8 cellular contexts compared by ENCODE assay signal in the genomic region with DNA sequence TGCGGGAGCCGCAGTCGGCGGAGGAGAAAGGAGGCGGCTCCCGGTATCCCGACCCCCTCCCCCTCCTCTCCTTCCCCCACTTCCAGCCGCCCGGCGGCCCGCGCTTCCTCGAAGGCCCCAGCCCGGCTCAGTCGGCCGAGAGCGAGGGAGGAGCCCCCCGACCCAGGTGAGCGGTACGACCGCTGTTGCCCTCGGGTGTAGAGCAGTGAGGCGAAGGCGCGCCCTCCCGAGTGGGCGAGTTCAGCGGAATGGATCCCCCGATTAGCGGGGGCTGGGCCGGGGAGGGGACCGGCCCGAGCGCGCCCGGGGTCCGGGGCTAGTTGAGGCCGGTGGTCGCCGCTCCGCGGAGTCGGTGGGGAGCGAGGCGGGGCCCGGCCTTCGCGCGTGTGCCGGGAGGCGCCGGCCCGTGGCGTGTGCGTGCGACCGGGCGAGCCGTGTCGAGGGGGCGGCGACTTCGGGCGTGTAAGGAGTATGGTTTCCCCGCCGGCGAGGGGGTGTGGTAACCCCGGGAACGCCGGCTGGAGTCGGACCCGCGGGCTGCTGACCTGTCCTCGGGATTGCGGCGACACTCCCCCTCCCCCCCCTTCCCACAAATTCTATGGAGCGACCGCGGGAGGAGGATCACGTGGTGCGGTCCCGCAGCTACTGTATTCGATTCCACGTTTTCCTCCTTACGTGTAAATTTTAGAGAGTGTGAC.
DNase-seq lines count a peak whose midpoint lies in the region; ATAC-seq and TF ChIP-seq lines count a peak whose summit lies in the region.

No MANE protein-coding gene starts in this region.

- H3K9ac ChIP-seq in iPS-18a (ENCODE audit: low read length) = peak overlapping the region; percentile 83

- no peaks in the 10 kb centered on the region for H3K9me3 ChIP-seq in iPS-18a (ENCODE audit: control insufficient read depth, low read depth, low read length)

- no peak overlapping the region for H3K27ac Mint-ChIP-seq in T-helper 1 cell treated with Interleukin-12 subunit alpha and Interleukin-12 subunit beta and Interleukin-4 antibody, amounts not matched to agents 30 μg/mL and 1 μg/mL, for 36 hours

- no peaks in the 10 kb centered on the region for H3K27me3 ChIP-seq in iPS-18a (ENCODE audit: control insufficient read depth, insufficient read depth, low read length)

- no peaks in the 10 kb centered on the region for H3K9me3 Mint-ChIP-seq in T-helper 1 cell treated with Interleukin-12 subunit alpha and Interleukin-12 subunit beta and Interleukin-4 antibody, amounts not matched to agents 30 μg/mL and 1 μg/mL, for 36 hours

- peak; percentile 29 for ATAC-seq in HG03342 (IDR thresholded peaks at IDR 0.05; ENCODE audit: unreplicated experiment)

- H3K36me3 Mint-ChIP-seq in T-helper 1 cell treated with Interleukin-12 subunit alpha and Interleukin-12 subunit beta and Interleukin-4 antibody, amounts not matched to agents 30 μg/mL and 1 μg/mL, for 36 hours (ENCODE audit: low read depth) = peaks cover 2% of the 10 kb centered on the region

- peak overlapping the region; percentile 88 for H3K4me3 Mint-ChIP-seq in T-helper 1 cell treated with Interleukin-12 subunit alpha and Interleukin-12 subunit beta and Interleukin-4 antibody, amounts not matched to agents 30 μg/mL and 1 μg/mL, for 36 hours

- in situ Hi-C loops in astrocyte of the cerebellum (cut with HindIII; ENCODE audit: low sequenced_read_pairs) = no loop called here

- H3K4me1 Mint-ChIP-seq in T-helper 1 cell treated with Interleukin-12 subunit alpha and Interleukin-12 subunit beta and Interleukin-4 antibody, amounts not matched to agents 30 μg/mL and 1 μg/mL, for 36 hours (ENCODE audit: low read depth) = peaks cover 14% of the 10 kb centered on the region

- peak overlapping the region; percentile 64 for H3K27ac ChIP-seq in iPS-18a (ENCODE audit: low read length)
- H3K27ac ChIP-seq in skin epidermis = peak overlapping the region; percentile 41 to 95 (median 86)

- no peak for TF ChIP-seq CTCF in astrocyte of the cerebellum (IDR thresholded peaks at IDR 0.05; ENCODE audit: low read depth, low read length, missing control alignments)

- H3K36me3 ChIP-seq in iPS-18a (ENCODE audit: control insufficient read depth, low read depth, low read length) = peaks cover 9% of the 10 kb centered on the region

- H3K27me3 Mint-ChIP-seq in T-helper 1 cell treated with Interleukin-12 subunit alpha and Interleukin-12 subunit beta and Interleukin-4 antibody, amounts not matched to agents 30 μg/mL and 1 μg/mL, for 36 hours (ENCODE audit: low read depth) = peaks cover 51% of the 10 kb centered on the region

- H3K4me3 ChIP-seq in astrocyte of the cerebellum (ENCODE audit: low read depth, low read length) (peak overlapping the region; percentile 89), iPS-18a (ENCODE audit: low read length) (peak overlapping the region; percentile 96), skin epidermis (peak overlapping the region; percentile 60 to 99 (median 89))

- peak; percentile 29 for DNase-seq in SIG-M5 treated with dmso at 0.1 percent for 504 hours (lab: John Stamatoyannopoulos, UW; ENCODE audit: unreplicated experiment)
- no peak for DNase-seq in SIG-M5 (lab: John Stamatoyannopoulos, UW)
- DNase-seq in astrocyte of the cerebellum (ENCODE audit: low read depth) = no peak
- no peak for DNase-seq in NCI-H1694 treated with DMSO at 0.1 percent for 48 hours (lab: John Stamatoyannopoulos, UW)

- peaks cover 26% of the 10 kb centered on the region for H3K4me1 ChIP-seq in iPS-18a (ENCODE audit: control insufficient read depth, low read depth, low read length)
